1 cellular context compared by ENCODE assay signal in the genomic region with DNA sequence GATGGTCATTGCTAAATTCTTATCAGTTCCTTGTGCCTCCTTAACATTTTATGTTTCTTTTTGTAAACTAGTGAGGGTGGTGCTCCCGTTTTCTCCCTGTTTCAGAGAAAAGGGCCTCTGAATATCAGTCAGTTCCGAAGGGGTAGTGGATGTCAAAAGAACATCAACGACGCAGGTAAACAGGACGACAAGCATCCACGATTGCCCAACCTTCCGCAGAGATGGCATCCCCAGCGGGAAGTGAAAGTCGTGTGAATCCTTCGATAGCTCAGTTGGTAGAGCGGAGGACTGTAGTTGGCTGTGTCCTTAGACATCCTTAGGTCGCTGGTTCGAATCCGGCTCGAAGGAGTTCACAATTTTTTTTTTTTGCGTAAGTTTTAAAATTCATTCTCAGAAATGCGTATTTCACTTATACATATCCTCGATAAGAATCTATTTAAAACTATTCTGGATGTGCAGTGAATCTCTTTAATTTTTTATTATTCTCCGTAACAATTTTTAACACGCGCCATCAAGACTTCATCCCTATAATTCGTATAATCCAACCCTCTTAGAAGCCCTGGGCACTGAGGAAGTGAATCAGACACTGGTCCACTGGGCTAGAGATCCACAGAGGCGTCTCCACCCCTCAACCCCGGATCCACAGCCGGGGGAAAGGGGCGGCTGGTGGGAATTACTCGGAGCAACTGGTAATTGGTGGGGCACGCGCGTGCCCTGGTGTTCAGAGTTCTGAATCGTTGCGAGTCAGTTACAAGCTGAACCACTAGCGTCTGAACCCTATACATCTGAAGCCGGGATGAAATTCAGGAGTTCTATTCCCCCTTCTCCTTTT.
A peak's percentile ranks its signal among the peaks of the same experiment; 100 is the strongest.
TF ChIP-seq lines count a peak whose summit lies in the region.

No MANE protein-coding gene starts in this region.

TF ChIP-seq in GM12878, 131 proteins besides CTCF, POLR2A, EP300 and RAD21 (continued from another document):
- TF ChIP-seq, protein P1, sequence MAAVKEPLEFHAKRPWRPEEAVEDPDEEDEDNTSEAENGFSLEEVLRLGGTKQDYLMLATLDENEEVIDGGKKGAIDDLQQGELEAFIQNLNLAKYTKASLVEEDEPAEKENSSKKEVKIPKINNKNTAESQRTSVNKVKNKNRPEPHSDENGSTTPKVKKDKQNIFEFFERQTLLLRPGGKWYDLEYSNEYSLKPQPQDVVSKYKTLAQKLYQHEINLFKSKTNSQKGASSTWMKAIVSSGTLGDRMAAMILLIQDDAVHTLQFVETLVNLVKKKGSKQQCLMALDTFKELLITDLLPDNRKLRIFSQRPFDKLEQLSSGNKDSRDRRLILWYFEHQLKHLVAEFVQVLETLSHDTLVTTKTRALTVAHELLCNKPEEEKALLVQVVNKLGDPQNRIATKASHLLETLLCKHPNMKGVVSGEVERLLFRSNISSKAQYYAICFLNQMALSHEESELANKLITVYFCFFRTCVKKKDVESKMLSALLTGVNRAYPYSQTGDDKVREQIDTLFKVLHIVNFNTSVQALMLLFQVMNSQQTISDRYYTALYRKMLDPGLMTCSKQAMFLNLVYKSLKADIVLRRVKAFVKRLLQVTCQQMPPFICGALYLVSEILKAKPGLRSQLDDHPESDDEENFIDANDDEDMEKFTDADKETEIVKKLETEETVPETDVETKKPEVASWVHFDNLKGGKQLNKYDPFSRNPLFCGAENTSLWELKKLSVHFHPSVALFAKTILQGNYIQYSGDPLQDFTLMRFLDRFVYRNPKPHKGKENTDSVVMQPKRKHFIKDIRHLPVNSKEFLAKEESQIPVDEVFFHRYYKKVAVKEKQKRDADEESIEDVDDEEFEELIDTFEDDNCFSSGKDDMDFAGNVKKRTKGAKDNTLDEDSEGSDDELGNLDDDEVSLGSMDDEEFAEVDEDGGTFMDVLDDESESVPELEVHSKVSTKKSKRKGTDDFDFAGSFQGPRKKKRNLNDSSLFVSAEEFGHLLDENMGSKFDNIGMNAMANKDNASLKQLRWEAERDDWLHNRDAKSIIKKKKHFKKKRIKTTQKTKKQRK (IDR thresholded peaks at IDR 0.05; ENCODE audit: low read depth, low read length), result no peak
- no peak for TF ChIP-seq NR2C1 (IDR thresholded peaks at IDR 0.05)
- TF ChIP-seq MEF2A (IDR thresholded peaks at IDR 0.05; ENCODE audit: insufficient read depth, low read depth, low read length), result 0 out of 2 replicates have a peak, but pooled peaks have one; percentile 17
- peak; percentile 95 for TF ChIP-seq TBL1XR1 (IDR thresholded peaks at IDR 0.05; ENCODE audit: low read depth, low read length)
- TF ChIP-seq ASH2L (IDR thresholded peaks at IDR 0.05; ENCODE audit: borderline replicate concordance, low read depth), result no peak
- no peak for TF ChIP-seq POLR2AphosphoS5 (IDR thresholded peaks at IDR 0.05; ENCODE audit: low read length)
- TF ChIP-seq, protein P2, sequence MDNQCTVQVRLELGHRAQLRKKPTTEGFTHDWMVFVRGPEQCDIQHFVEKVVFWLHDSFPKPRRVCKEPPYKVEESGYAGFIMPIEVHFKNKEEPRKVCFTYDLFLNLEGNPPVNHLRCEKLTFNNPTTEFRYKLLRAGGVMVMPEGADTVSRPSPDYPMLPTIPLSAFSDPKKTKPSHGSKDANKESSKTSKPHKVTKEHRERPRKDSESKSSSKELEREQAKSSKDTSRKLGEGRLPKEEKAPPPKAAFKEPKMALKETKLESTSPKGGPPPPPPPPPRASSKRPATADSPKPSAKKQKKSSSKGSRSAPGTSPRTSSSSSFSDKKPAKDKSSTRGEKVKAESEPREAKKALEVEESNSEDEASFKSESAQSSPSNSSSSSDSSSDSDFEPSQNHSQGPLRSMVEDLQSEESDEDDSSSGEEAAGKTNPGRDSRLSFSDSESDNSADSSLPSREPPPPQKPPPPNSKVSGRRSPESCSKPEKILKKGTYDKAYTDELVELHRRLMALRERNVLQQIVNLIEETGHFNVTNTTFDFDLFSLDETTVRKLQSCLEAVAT (IDR thresholded peaks at IDR 0.05), result 0 out of 2 replicates have a peak, but pooled peaks have one; percentile 74
- TF ChIP-seq ZNF217 (IDR thresholded peaks at IDR 0.05), result peak; percentile 93
- TF ChIP-seq CHD1 (IDR thresholded peaks at IDR 0.05; ENCODE audit: low read depth, low read length), result no peak
- no peak for TF ChIP-seq YBX1 (IDR thresholded peaks at IDR 0.05)
- TF ChIP-seq NBN (IDR thresholded peaks at IDR 0.05), result peak; percentile 71
- TF ChIP-seq ATF7 (IDR thresholded peaks at IDR 0.05; ENCODE audit: low read depth), result peak; percentile 73; the same call in 1 of the 2 replicates
- TF ChIP-seq RBBP5 (conservative IDR thresholded peaks at IDR 0.05), result no peak; the same call in 1 of the 2 replicates
- no peak; the same call in 1 of the 2 replicates for TF ChIP-seq CBX5 (IDR thresholded peaks at IDR 0.05; ENCODE audit: low read depth)
- no peak for TF ChIP-seq CBX3 (IDR thresholded peaks at IDR 0.05; ENCODE audit: borderline replicate concordance, low read depth)
- no peak for TF ChIP-seq ESRRA (IDR thresholded peaks at IDR 0.05; ENCODE audit: low read length)
- TF ChIP-seq, protein P3, sequence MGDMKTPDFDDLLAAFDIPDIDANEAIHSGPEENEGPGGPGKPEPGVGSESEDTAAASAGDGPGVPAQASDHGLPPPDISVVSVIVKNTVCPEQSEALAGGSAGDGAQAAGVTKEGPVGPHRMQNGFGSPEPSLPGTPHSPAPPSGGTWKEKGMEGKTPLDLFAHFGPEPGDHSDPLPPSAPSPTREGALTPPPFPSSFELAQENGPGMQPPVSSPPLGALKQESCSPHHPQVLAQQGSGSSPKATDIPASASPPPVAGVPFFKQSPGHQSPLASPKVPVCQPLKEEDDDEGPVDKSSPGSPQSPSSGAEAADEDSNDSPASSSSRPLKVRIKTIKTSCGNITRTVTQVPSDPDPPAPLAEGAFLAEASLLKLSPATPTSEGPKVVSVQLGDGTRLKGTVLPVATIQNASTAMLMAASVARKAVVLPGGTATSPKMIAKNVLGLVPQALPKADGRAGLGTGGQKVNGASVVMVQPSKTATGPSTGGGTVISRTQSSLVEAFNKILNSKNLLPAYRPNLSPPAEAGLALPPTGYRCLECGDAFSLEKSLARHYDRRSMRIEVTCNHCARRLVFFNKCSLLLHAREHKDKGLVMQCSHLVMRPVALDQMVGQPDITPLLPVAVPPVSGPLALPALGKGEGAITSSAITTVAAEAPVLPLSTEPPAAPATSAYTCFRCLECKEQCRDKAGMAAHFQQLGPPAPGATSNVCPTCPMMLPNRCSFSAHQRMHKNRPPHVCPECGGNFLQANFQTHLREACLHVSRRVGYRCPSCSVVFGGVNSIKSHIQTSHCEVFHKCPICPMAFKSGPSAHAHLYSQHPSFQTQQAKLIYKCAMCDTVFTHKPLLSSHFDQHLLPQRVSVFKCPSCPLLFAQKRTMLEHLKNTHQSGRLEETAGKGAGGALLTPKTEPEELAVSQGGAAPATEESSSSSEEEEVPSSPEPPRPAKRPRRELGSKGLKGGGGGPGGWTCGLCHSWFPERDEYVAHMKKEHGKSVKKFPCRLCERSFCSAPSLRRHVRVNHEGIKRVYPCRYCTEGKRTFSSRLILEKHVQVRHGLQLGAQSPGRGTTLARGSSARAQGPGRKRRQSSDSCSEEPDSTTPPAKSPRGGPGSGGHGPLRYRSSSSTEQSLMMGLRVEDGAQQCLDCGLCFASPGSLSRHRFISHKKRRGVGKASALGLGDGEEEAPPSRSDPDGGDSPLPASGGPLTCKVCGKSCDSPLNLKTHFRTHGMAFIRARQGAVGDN (IDR thresholded peaks at IDR 0.05), result 0 out of 2 replicates have a peak, but pooled peaks have one; percentile 19
- no peak for TF ChIP-seq KDM1A (IDR thresholded peaks at IDR 0.05; ENCODE audit: borderline replicate concordance)
- peak; percentile 82 for TF ChIP-seq IRF4 (IDR thresholded peaks at IDR 0.05; ENCODE audit: low read depth, low read length)
- no peak for TF ChIP-seq SUZ12 (IDR thresholded peaks at IDR 0.05; ENCODE audit: unreplicated experiment)
- peak; percentile 71 for TF ChIP-seq IKZF1 (conservative IDR thresholded peaks at IDR 0.05)
- no peak for TF ChIP-seq WRNIP1 (IDR thresholded peaks at IDR 0.05; ENCODE audit: borderline replicate concordance, low read depth, low read length)
- no peak for TF ChIP-seq EGR1 (IDR thresholded peaks at IDR 0.05; ENCODE audit: borderline replicate concordance in 1 of 2, low read depth in 2 of 2, low read length in 2 of 2)
- peak; percentile 95 for TF ChIP-seq ZSCAN29 (IDR thresholded peaks at IDR 0.05)
- TF ChIP-seq CHD2 (IDR thresholded peaks at IDR 0.05; ENCODE audit: borderline replicate concordance, low read depth, low read length), result no peak
